Comparison of ENCODE assay signal across 13 cellular contexts in the genomic region with DNA sequence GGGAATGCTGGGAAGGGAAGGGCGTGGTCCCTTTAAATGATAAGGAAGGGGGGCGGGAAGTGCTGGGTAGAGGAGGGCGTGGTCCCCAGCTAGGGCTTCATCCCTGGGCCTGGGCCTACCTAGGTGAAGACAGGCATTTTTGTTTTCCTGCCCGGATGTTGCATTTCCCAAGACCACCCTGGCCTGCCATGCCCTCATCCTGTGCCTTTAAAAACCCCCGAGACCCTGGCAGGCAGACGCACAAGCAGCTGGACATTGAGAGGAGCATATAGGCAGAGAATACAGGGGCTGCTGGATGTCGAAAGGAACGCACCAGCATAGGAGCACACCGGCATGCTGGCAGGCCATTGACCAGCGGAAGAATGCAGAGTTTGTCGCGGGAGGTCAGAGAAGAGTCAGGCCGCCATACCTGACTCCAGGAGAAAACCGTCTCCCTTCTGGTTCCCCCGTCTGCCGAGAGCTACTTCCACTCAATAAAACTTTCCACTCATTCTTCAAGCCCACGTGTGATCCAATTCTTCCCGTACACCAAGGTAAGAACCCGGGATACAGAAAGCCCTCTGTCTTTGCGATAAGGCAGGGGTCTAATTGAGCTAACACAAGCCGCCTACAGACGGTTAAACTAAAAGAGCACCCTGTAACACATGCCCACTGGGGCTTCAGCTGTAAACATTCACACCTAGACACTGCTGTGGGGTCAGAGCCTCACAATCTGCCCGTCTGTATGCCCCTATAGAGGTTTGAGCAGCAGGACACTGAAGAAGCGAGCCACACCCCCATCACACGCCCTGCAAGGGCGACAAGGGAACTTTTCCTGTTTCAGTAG. TPM values are rescaled to one million over a fixed set of nuclear protein-coding genes. Genes with fewer than 3 reads are reported as not detected.
A peak's percentile ranks its signal among the peaks of the same experiment; 100 is the strongest.
DNase-seq lines count a peak whose midpoint lies in the region; ATAC-seq, FAIRE-seq and TF ChIP-seq lines count a peak whose summit lies in the region.
"Had no signal": no experiment of that assay in that cellular context is flagged by ENCODE, and none has a peak within 500 bp of the region (broad histone marks: within the 10 kb centered on the region; RNA-seq: fewer than 3 reads in every experiment).

No MANE protein-coding gene starts in this region.

- no peaks in the 10 kb centered on the region for H3K79me2 ChIP-seq in K562 (ENCODE audit: control insufficient read depth, insufficient read depth, low read length)

- peaks cover 1% of the 10 kb centered on the region for H3K36me3 Mint-ChIP-seq in CD4-positive, CD25-positive, alpha-beta regulatory T cell
- H3K36me3 Mint-ChIP-seq in IgD-negative memory B cell: no peaks in the 10 kb centered on the region
- no peaks in the 10 kb centered on the region for H3K36me3 Mint-ChIP-seq in mesothelial cell of epicardium

- DNase-seq in CD4-positive, CD25-positive, alpha-beta regulatory T cell: no peak
- DNase-seq in K562 (ENCODE audit: extremely low read depth in 1 of 4, low spot score in 3 of 4) (no peak), mesothelial cell of epicardium (ENCODE audit: low spot score in 2 of 2, unreplicated experiment in 2 of 2) (no peak), NCI-H1694 (lab: John Stamatoyannopoulos, UW) (no peak), HK-2 (ENCODE audit: unreplicated experiment) (no peak)
- DNase-seq: activated CD4-positive, CD25-positive, alpha-beta regulatory T cell; dorsolateral prefrontal cortex; EL; stimulated activated CD8-positive, alpha-beta memory T cell treated with anti-CD3 and anti-CD28 coated beads, Interleukin-4, amount 100 ng/mL, for 48 hours had no signal

- H3K4me1 ChIP-seq in CD4-positive, CD25-positive, alpha-beta regulatory T cell (ENCODE audit: control insufficient read depth, insufficient read depth, low read length, poor library complexity, severe bottlenecking): peaks cover 33% of the 10 kb centered on the region
- peaks cover 4 to 7% of the 10 kb centered on the region in 2 experiments; a peak in 4 of 5 replicates for H3K4me1 ChIP-seq in K562 (replicated peaks in 1 of 2; ENCODE audit: control insufficient read depth in 2 of 2, insufficient read depth in 2 of 2, low read length in 2 of 2)

- H3K27me3 Mint-ChIP-seq in CD4-positive, CD25-positive, alpha-beta regulatory T cell: peaks cover 4% of the 10 kb centered on the region
- H3K27me3 Mint-ChIP-seq in IgD-negative memory B cell (no peaks in the 10 kb centered on the region), mesothelial cell of epicardium (ENCODE audit: low read depth) (no peaks in the 10 kb centered on the region)

- TF ChIP-seq CTCF in K562 (IDR thresholded peaks at IDR 0.05 in 2 of 3, conservative IDR thresholded peaks at IDR 0.05 in 1 of 3; ENCODE audit: insufficient read depth in 2 of 3, low read depth in 1 of 3, low read length in 3 of 3) (no peak), mesothelial cell of epicardium (IDR thresholded peaks at IDR 0.05; ENCODE audit: unreplicated experiment) (no peak)

- H3K9me3 ChIP-seq in CD4-positive, CD25-positive, alpha-beta regulatory T cell (ENCODE audit: control insufficient read depth in 2 of 2, low read length in 2 of 2): no peaks in the 10 kb centered on the region
- no peaks in the 10 kb centered on the region for H3K9me3 ChIP-seq in K562 (replicated peaks; ENCODE audit: control insufficient read depth, insufficient read depth, low read depth, low read length)

- no peak for TF ChIP-seq RAD21 in K562 (CRISPR knock-in tag; conservative IDR thresholded peaks at IDR 0.05 in 1 of 2, IDR thresholded peaks at IDR 0.05 in 1 of 2)

- TF ChIP-seq POLR2A in K562 (conservative IDR thresholded peaks at IDR 0.05): no peak

- no TSS peak for BruUV-seq in K562 (replicated peaks; lab: Mats Ljungman, UMichigan)

- no peak overlapping the region for H3K4me2 ChIP-seq in K562 (ENCODE audit: insufficient read depth, low read length)

- H3K4me1 Mint-ChIP-seq in CD4-positive, CD25-positive, alpha-beta regulatory T cell: peaks cover 15 to 52% (median 41%) of the 10 kb centered on the region in 4 donors
- peaks cover 8 to 17% (median 17%) of the 10 kb centered on the region in 3 donors for H3K4me1 Mint-ChIP-seq in IgD-negative memory B cell
- H3K4me1 Mint-ChIP-seq in mesothelial cell of epicardium: peaks cover 37% of the 10 kb centered on the region

- H3K27ac ChIP-seq in CD4-positive, CD25-positive, alpha-beta regulatory T cell (ENCODE audit: insufficient read depth, low read length, poor library complexity, severe bottlenecking): no peak overlapping the region
- no peak overlapping the region for H3K27ac ChIP-seq in K562 (ENCODE audit: extremely low read depth, low read depth, low read length)
- H3K27ac ChIP-seq: dorsolateral prefrontal cortex, HL-60 had no signal

- no peak for ATAC-seq in CD4-positive, CD25-positive, alpha-beta regulatory T cell (ENCODE audit: low read depth in 2 of 2)
- no peak for ATAC-seq in K562
- no peak for ATAC-seq in HG03196 (IDR thresholded peaks at IDR 0.05; ENCODE audit: unreplicated experiment)
- no peak for ATAC-seq in HG03378 (IDR thresholded peaks at IDR 0.05; ENCODE audit: unreplicated experiment)

- no peaks in the 10 kb centered on the region for H3K27me3 ChIP-seq in CD4-positive, CD25-positive, alpha-beta regulatory T cell (ENCODE audit: control insufficient read depth, insufficient read depth, low read length)
- H3K27me3 ChIP-seq in K562 (ENCODE audit: control insufficient read depth in 2 of 2, insufficient read depth in 2 of 2, low read length in 2 of 2): no peaks in the 10 kb centered on the region
- H3K27me3 ChIP-seq: dorsolateral prefrontal cortex had no signal

- WGBS in K562 (ENCODE audit: insufficient coverage, low coverage, missing lambda C conversion rate): 74% methylated on average over 20 of the region's 26 CpGs

- H3K27ac Mint-ChIP-seq in CD4-positive, CD25-positive, alpha-beta regulatory T cell: peak overlapping the region in 1 of 3 donors; percentile 84
- peak overlapping the region in 1 of 3 donors; percentile 46 for H3K27ac Mint-ChIP-seq in IgD-negative memory B cell
- H3K27ac Mint-ChIP-seq in mesothelial cell of epicardium: no peak overlapping the region

- H2AFZ ChIP-seq in K562 (ENCODE audit: low read depth, low read length): peak overlapping the region; percentile 29; the same call in 1 of the 2 replicates

- no peaks in the 10 kb centered on the region for H4K20me1 ChIP-seq in K562 (replicated peaks; ENCODE audit: control insufficient read depth, insufficient read depth, low read length)

- no peaks in the 10 kb centered on the region for H3K9me1 ChIP-seq in K562 (ENCODE audit: control insufficient read depth, insufficient read depth, low read length)

- H3K4me3 ChIP-seq in CD4-positive, CD25-positive, alpha-beta regulatory T cell (ENCODE audit: low read depth, low read length): no peak overlapping the region
- H3K4me3 ChIP-seq in K562: no peak overlapping the region

- FAIRE-seq in K562 (lab: Jason Lieb, UNC): no peak

- H3K36me3 ChIP-seq in CD4-positive, CD25-positive, alpha-beta regulatory T cell (ENCODE audit: control insufficient read depth, insufficient read depth, low read length): no peaks in the 10 kb centered on the region
- no peaks in the 10 kb centered on the region for H3K36me3 ChIP-seq in K562 (ENCODE audit: control insufficient read depth, insufficient read depth, low read length)

- H3K4me3 Mint-ChIP-seq in CD4-positive, CD25-positive, alpha-beta regulatory T cell: peak overlapping the region in 3 of 4 donors; percentile 24 to 92 (median 43)
- H3K4me3 Mint-ChIP-seq in IgD-negative memory B cell (peak overlapping the region in 3 of 4 donors; percentile 25 to 71 (median 52)), mesothelial cell of epicardium (peak overlapping the region; percentile 40)

- in situ Hi-C loops in K562 (cut with MboI): no loop called here

- peaks cover 0 to 3% (median 0%) of the 10 kb centered on the region in 7 donors for H3K9me3 Mint-ChIP-seq in CD4-positive, CD25-positive, alpha-beta regulatory T cell
- H3K9me3 Mint-ChIP-seq in IgD-negative memory B cell (no peaks in the 10 kb centered on the region), mesothelial cell of epicardium (no peaks in the 10 kb centered on the region)

- TF ChIP-seq EP300 in K562 (IDR thresholded peaks at IDR 0.05; ENCODE audit: low read length): no peak

- intact Hi-C loops in K562 (cut with micrococcal nuclease): loop anchor here (5.0 to 10.0 kb wide), 2 partner anchors 133 to 190 kb away; no protein-coding TSS in a partner anchor

- CTCF ChIA-PET in K562 (lab: Yijun Ruan, JAX; ENCODE audit: low intra/inter-chr PET ratio): no interaction called here

- POLR2A ChIA-PET in K562 (lab: Yijun Ruan, JAX): no interaction called here

- no peak overlapping the region for H3K9ac ChIP-seq in K562 (ENCODE audit: insufficient read depth in 1 of 2, low read depth in 2 of 2, low read length in 2 of 2)

TF ChIP-seq in K562, 482 proteins besides CTCF, POLR2A, EP300 and RAD21 (continues in another document):
- no peak for TF ChIP-seq TCF7 (IDR thresholded peaks at IDR 0.05; ENCODE audit: borderline replicate concordance)

RNA-seq across cellular contexts. Expression of gene AGA, which starts 2.9 kb away (rescaled TPM):
- total RNA-seq in CD4-positive, CD25-positive, alpha-beta regulatory T cell: 19.6 TPM
- 10 to 100 TPM; 22.3 to 51.5 (median 27.4) TPM for polyA plus RNA-seq in CD4-positive, CD25-positive, alpha-beta regulatory T cell
- 31.0 TPM for polyA plus RNA-seq in IgD-negative memory B cell
- 15.8 and 21.1 TPM in 2 replicates for total RNA-seq in K562 (2011; cell fraction: chromatin; rRNA removed; ENCODE audit: low replicate concordance)
- total RNA-seq in K562 (2011; cell fraction: nucleolus; rRNA removed): 19.8 and 26.2 TPM in 2 replicates
- total RNA-seq in K562 (2011; cell fraction: nucleoplasm; rRNA removed): 18.2 and 22.7 TPM in 2 replicates
- 10.4 and 12.6 TPM in 2 replicates for total RNA-seq in K562 (2014; rRNA removed)
- total RNA-seq in K562 (2014; rRNA removed; fragmentation: Illumina TruSeq; extraction: Trizol): 12.1 and 13.1 TPM in 2 replicates
- total RNA-seq in K562 (2015; rRNA removed; fragmentation: Illumina TruSeq; extraction: Trizol): 19.5 and 25.0 TPM in 2 replicates
- total RNA-seq in K562 (2021): 10.0 and 10.1 TPM in 2 replicates
- 8.0 and 10.4 TPM in 2 replicates for polyA plus RNA-seq in K562 (2011; rRNA removed)
- polyA plus RNA-seq in K562 (2011; cell fraction: cytosol; rRNA removed): 5.9 and 6.6 TPM in 2 replicates
- 5.1 and 5.4 TPM in 2 replicates for polyA plus RNA-seq in K562 (2011; cell fraction: nucleus; rRNA removed)
- 14.4 and 30.5 TPM in 2 replicates for polyA plus RNA-seq in K562 (2012)
- 17.6 and 20.7 TPM in 2 replicates for polyA plus RNA-seq in K562 (2014; fragmentation: Illumina TruSeq; extraction: Trizol)
- polyA plus RNA-seq in K562 (2014; fragmentation: Nextera tagmentation; extraction: Ambion mirVana): 10 to 100 TPM; 16.6 to 18.1 TPM
- 8.5 and 10.4 TPM in 2 replicates for polyA plus RNA-seq in K562 (2014; rRNA removed)
- polyA minus RNA-seq in K562 (2011; rRNA and poly(A)+ RNA removed): 11.8 and 12.8 TPM in 2 replicates
- polyA minus RNA-seq in K562 (2011; cell fraction: cytosol; rRNA and poly(A)+ RNA removed): 7.2 and 13.2 TPM in 2 replicates
- polyA minus RNA-seq in K562 (2011; cell fraction: nucleus; rRNA and poly(A)+ RNA removed): 5.3 and 6.4 TPM in 2 replicates
- total RNA-seq in mesothelial cell of epicardium: 14.1 to 17.4 TPM (median 15.8 TPM) in 3 replicates
